Comparison of ENCODE assay signal across 8 cellular contexts in the genomic region with DNA sequence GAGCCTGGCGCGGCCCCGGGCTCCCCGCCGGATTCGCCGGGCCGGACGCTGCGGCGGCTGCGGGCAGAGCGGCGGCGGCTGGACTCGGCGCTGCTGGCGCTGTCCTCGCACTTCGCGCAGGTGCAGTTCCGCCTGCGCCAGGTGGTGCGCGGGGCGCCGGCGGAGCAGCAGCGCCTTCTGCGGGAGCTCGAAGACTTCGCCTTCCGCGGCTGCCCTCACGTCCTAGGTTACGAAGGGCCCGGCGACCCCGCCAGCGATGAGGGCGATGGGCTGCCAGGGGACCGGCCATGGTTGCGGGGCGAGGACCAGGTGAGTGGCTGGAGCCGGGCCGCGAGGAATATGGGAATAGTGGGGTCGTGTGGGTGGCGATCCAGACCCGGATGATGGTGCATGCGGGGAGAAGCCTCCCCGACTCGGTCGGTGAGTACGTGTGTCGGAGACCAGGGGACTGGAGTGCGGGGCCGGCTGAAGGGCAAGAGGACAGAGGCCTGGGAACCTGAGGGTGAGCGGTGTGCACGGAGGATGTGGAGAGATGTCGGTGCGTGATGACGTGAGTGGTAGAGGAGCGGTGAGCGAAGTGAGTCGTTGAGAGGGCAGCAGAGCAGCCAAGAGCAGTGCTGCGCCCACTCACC. TPM values are rescaled to one million over a fixed set of nuclear protein-coding genes. Genes with fewer than 3 reads are reported as not detected.
DNase-seq lines count a peak whose midpoint lies in the region; ATAC-seq and TF ChIP-seq lines count a peak whose summit lies in the region.

No MANE protein-coding gene starts in this region.

- intact Hi-C loops in right cardiac atrium (cut with DNase I), result no loop called here

- H3K9ac ChIP-seq in adipocyte (ENCODE audit: low read length), result peak overlapping the region; percentile 85

- H3K27me3 ChIP-seq in adipocyte (replicated peaks; ENCODE audit: control insufficient read depth, insufficient read depth, low read length) (no peaks in the 10 kb centered on the region), right cardiac atrium (ENCODE audit: control insufficient read depth, insufficient read depth) (no peaks in the 10 kb centered on the region)

- no peaks in the 10 kb centered on the region for H3K36me3 ChIP-seq in adipocyte (ENCODE audit: control insufficient read depth, insufficient read depth, low read length, severe bottlenecking)

- H3K4me1 ChIP-seq in adipocyte (ENCODE audit: control insufficient read depth, insufficient read depth, low read length) (peaks cover 35% of the 10 kb centered on the region), right cardiac atrium (ENCODE audit: control insufficient read depth, insufficient read depth, low read length) (peaks cover 6% of the 10 kb centered on the region)

- TF ChIP-seq CTCF in LNCaP clone FGC (IDR thresholded peaks at IDR 0.05; ENCODE audit: control insufficient read depth, extremely low read depth, insufficient read depth) (peak; percentile 49), retinal pigment epithelial cell (conservative IDR thresholded peaks at IDR 0.05; ENCODE audit: low read depth, low read length) (peak; percentile 20)

- H3K27ac ChIP-seq in right cardiac atrium (ENCODE audit: low read length), result peak overlapping the region; percentile 90

- WGBS in right cardiac atrium, result under 1% methylated on average over 67 of the region's 67 CpGs

- DNase-seq in DMS53 treated with DMSO at 0.1 percent for 48 hours (lab: John Stamatoyannopoulos, UW; ENCODE audit: unreplicated experiment) (peak; percentile 63), LNCaP clone FGC (ENCODE audit: low read depth) (no peak), T follicular helper cell (ENCODE audit: low read depth) (peak; percentile 30), adipocyte (ENCODE audit: low read depth) (peak; percentile 74), right cardiac atrium (peak; percentile 32 to 71 (median 65)), retinal pigment epithelial cell (ENCODE audit: low read depth) (no peak), NCI-H446 treated with DMSO at 0.1 percent for 48 hours (lab: John Stamatoyannopoulos, UW) (no peak)

- H3K4me3 ChIP-seq in LNCaP clone FGC (ENCODE audit: low read depth, low read length) (peak overlapping the region; percentile 91), adipocyte (ENCODE audit: low read length) (peak overlapping the region; percentile 90), right cardiac atrium (ENCODE audit: low read length) (peak overlapping the region; percentile 82), retinal pigment epithelial cell (ENCODE audit: low read length) (peak overlapping the region; percentile 84)

- H3K9me3 ChIP-seq in adipocyte (ENCODE audit: control insufficient read depth, low read length) (no peaks in the 10 kb centered on the region), right cardiac atrium (ENCODE audit: control insufficient read depth, low read length) (no peaks in the 10 kb centered on the region)

- ATAC-seq in GM21723 (IDR thresholded peaks at IDR 0.05; ENCODE audit: unreplicated experiment) (peak; percentile 43), right cardiac atrium (peak; percentile 44 to 57)

RNA-seq across cellular contexts. Expression of a gene that starts 0.5 kb away (rescaled TPM):
- total RNA-seq in right cardiac atrium, result 10 to 100 TPM in 3 of 4 donors, 1 to 10 TPM in 1; 9.8 to 14.4 (median 10.7) TPM
- polyA plus RNA-seq in right cardiac atrium, result 6.7 TPM

RNA-seq across cellular contexts. Expression of a gene that starts 1.0 kb away (rescaled TPM):
- 10 to 100 TPM; 31.3 to 44.4 (median 34.5) TPM for total RNA-seq in right cardiac atrium
- polyA plus RNA-seq in right cardiac atrium, result 60.3 TPM

RNA-seq across cellular contexts. Expression of a gene that starts 16.6 kb away (rescaled TPM):
- 10 to 100 TPM; 26.0 to 35.7 (median 30.6) TPM for total RNA-seq in right cardiac atrium
- polyA plus RNA-seq in right cardiac atrium, result 41.6 TPM

RNA-seq across cellular contexts. Expression of a gene that starts 17.3 kb away (rescaled TPM):
- total RNA-seq in right cardiac atrium, result 100 to 1,000 TPM; 651 to 877 (median 735) TPM
- polyA plus RNA-seq in right cardiac atrium, result 2,068 TPM

RNA-seq across cellular contexts. Expression of a gene that starts 25.7 kb away (rescaled TPM):
- 10 to 100 TPM; 15.1 to 20.3 (median 19.5) TPM for total RNA-seq in right cardiac atrium
- polyA plus RNA-seq in right cardiac atrium, result 19.1 TPM

Comparison
In these comparisons a context has a peak if more than half of its experiments do, and no peak if none do; other contexts are left out.
1. DNase-seq: peak in DMS53 treated with DMSO at 0.1 percent for 48 hours (single experiment), T follicular helper cell (single experiment), adipocyte (single experiment) and right cardiac atrium (3 of 3); none in LNCaP clone FGC (single experiment), retinal pigment epithelial cell (single experiment) and NCI-H446 treated with DMSO at 0.1 percent for 48 hours (single experiment).
2. Peak in every context shown above with its lines, with median percentiles within 50 percentile points of each other: H3K4me3 ChIP-seq.